In genomic region chr3:191321019-191321767, GRCh38 we compare ENCODE assay signal across 1 cellular context.
TF ChIP-seq lines count a peak whose summit lies in the region.

No MANE protein-coding gene starts in this region.

TF ChIP-seq in K562, 482 proteins besides CTCF, POLR2A, EP300 and RAD21 (continued from another document):
- TF ChIP-seq ZBTB11 (CRISPR knock-in tag; IDR thresholded peaks at IDR 0.05), result no peak
- TF ChIP-seq, protein P1, sequence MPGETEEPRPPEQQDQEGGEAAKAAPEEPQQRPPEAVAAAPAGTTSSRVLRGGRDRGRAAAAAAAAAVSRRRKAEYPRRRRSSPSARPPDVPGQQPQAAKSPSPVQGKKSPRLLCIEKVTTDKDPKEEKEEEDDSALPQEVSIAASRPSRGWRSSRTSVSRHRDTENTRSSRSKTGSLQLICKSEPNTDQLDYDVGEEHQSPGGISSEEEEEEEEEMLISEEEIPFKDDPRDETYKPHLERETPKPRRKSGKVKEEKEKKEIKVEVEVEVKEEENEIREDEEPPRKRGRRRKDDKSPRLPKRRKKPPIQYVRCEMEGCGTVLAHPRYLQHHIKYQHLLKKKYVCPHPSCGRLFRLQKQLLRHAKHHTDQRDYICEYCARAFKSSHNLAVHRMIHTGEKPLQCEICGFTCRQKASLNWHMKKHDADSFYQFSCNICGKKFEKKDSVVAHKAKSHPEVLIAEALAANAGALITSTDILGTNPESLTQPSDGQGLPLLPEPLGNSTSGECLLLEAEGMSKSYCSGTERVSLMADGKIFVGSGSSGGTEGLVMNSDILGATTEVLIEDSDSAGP (CRISPR knock-in tag; IDR thresholded peaks at IDR 0.05), result no peak
- TF ChIP-seq MIER1 (IDR thresholded peaks at IDR 0.05; ENCODE audit: low read depth), result no peak
- no peak for TF ChIP-seq CAMTA2 (CRISPR knock-in tag; conservative IDR thresholded peaks at IDR 0.05)
- TF ChIP-seq HDAC6 (IDR thresholded peaks at IDR 0.05; ENCODE audit: low read depth, low read length), result no peak
TF ChIP-seq in K562: peak in this region for 0.
